Comparison of ENCODE assay signal across 9 cellular contexts in the genomic region with DNA sequence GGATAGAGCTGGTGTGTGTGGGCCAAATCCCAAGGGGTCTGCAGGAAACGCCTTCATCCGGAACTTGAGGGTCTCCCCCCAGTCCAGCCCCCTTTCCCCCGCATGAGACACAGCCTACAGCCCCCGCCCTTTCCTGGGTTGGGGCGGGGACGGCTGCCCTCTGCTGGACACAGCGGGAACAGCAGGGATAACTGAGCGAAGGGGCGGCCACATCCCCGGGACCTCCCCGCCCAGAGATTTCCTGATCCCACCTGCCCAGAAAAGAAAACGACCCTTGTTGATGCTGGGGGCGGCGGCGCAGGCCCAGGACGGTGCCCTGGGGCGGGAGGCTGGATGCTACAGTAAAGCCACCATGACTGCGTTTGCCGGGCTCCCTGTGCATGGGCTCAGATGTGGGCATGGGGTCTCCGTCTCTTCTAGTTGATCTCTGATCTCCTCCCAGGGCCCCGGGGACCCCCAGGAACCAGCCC. TPM values are rescaled to one million over a fixed set of nuclear protein-coding genes. Genes with fewer than 3 reads are reported as not detected.
A peak's percentile ranks its signal among the peaks of the same experiment; 100 is the strongest.
DNase-seq lines count a peak whose midpoint lies in the region; ATAC-seq and TF ChIP-seq lines count a peak whose summit lies in the region.
"Had no signal": no experiment of that assay in that cellular context is flagged by ENCODE, and none has a peak within 500 bp of the region (broad histone marks: within the 10 kb centered on the region; RNA-seq: fewer than 3 reads in every experiment).

No MANE protein-coding gene starts in this region.

- H3K36me3 ChIP-seq in PC-3 (ENCODE audit: low read depth, low read length) (no peaks in the 10 kb centered on the region), cardiac muscle cell (no peaks in the 10 kb centered on the region)

- H3K27ac ChIP-seq in PC-3 (ENCODE audit: low read length), result no peak overlapping the region
- no peak overlapping the region for H3K27ac ChIP-seq in cardiac muscle cell
- H3K27ac ChIP-seq: SK-N-MC had no signal

- intact Hi-C loops in PC-3 (cut with micrococcal nuclease), result no loop called here

- peak; percentile 97 for TF ChIP-seq CTCF in GM10266 (IDR thresholded peaks at IDR 0.05; ENCODE audit: control insufficient read depth, insufficient read depth, low read depth, missing control alignments)
- peak; percentile 89 for TF ChIP-seq CTCF in PC-3 (conservative IDR thresholded peaks at IDR 0.05; ENCODE audit: low read depth, low read length)
- peak; percentile 87 for TF ChIP-seq CTCF in cardiac muscle cell (IDR thresholded peaks at IDR 0.05; ENCODE audit: low read depth, low read length)

- H3K9ac ChIP-seq in PC-3 (ENCODE audit: low read length), result no peak overlapping the region

- POLR2A ChIA-PET in PC-3 (lab: Charles Lee; ENCODE audit: unreplicated experiment), result no interaction called here

- no peaks in the 10 kb centered on the region for H4K20me1 ChIP-seq in PC-3 (ENCODE audit: low read length)

- H3K27me3 ChIP-seq in PC-3 (ENCODE audit: low read length) (no peaks in the 10 kb centered on the region), cardiac muscle cell (peaks cover 100% of the 10 kb centered on the region)

- H3F3A ChIP-seq in PC-3 (ENCODE audit: low read length, unreplicated experiment), result no peaks in the 10 kb centered on the region

- CTCF ChIA-PET in PC-3 (lab: Charles Lee), result interaction anchor here (0.6 to 1.0 kb wide), 3 partner anchors 13 to 95 kb away, joined by 3 to 6 read pairs (median 4); no protein-coding TSS in a partner anchor

- 0 out of 2 replicates have a peak, but pooled peaks cover 7% of the 10 kb centered on the region for H3K4me1 ChIP-seq in PC-3 (ENCODE audit: insufficient read depth, low read length)
- H3K4me1 ChIP-seq in cardiac muscle cell (ENCODE audit: low read depth), result no peaks in the 10 kb centered on the region

- H2AFZ ChIP-seq in PC-3 (ENCODE audit: low read length), result no peak overlapping the region

- H3K4me3 ChIP-seq in PC-3 (ENCODE audit: low read length), result no peak overlapping the region
- no peak overlapping the region for H3K4me3 ChIP-seq in cardiac muscle cell
- H3K4me3 ChIP-seq: SK-N-MC had no signal

- BruUV-seq in PC-3 (replicated peaks; lab: Mats Ljungman, UMichigan), result no TSS peak

- DNase-seq in GM10266 (ENCODE audit: extremely low spot score), result peak; percentile 93
- DNase-seq in PC-3, result peak; percentile 41
- DNase-seq in activated T-helper 9 cell treated with anti-CD3 and anti-CD28 coated beads, Interleukin-2, amount 50 U/mL, for 16 hours (ENCODE audit: low read depth), result peak; percentile 34
- DNase-seq in cardiac muscle cell (ENCODE audit: low read depth in 1 of 2, low spot score in 1 of 2), result peak; percentile 31 to 44
- DNase-seq in stimulated activated CD4-positive, alpha-beta T cell treated with anti-CD3 and anti-CD28 coated beads, Interleukin-1b, Interleukin-23, amount 100 ng/mL, for 1 hour (ENCODE audit: low read depth in 2 of 2), result peak; percentile 7 to 45
- no peak for DNase-seq in EL

- no peak for ATAC-seq in PC-3
- no peak for ATAC-seq in GM18873 (IDR thresholded peaks at IDR 0.05; ENCODE audit: low FRiP score, unreplicated experiment)
- no peak for ATAC-seq in GM19328 (IDR thresholded peaks at IDR 0.05; ENCODE audit: unreplicated experiment)

- H3K9me2 ChIP-seq in PC-3 (replicated peaks; ENCODE audit: low read length), result no peaks in the 10 kb centered on the region

- H3K9me3 ChIP-seq in PC-3 (ENCODE audit: low read length) (0 out of 2 replicates have a peak, but pooled peaks cover 4% of the 10 kb centered on the region), cardiac muscle cell (ENCODE audit: low read depth) (no peaks in the 10 kb centered on the region)

- H3K4me2 ChIP-seq in PC-3 (ENCODE audit: low read length), result no peak overlapping the region

- no peaks in the 10 kb centered on the region for H3K79me2 ChIP-seq in PC-3 (ENCODE audit: low read length)

RNA-seq across cellular contexts. Expression of a gene that starts 14.2 kb away (rescaled TPM):
- total RNA-seq in PC-3 (2014; rRNA removed) (1.4 and 2.0 TPM in 2 replicates), cardiac muscle cell (not detected in 2 replicates)
- polyA plus RNA-seq in cardiac muscle cell, result not detected in 2 replicates

RNA-seq across cellular contexts. Expression of a gene that starts 44.6 kb away (rescaled TPM):
- total RNA-seq in PC-3 (2014; rRNA removed) (3.9 and 4.2 TPM in 2 replicates), cardiac muscle cell (1.2 and 8.6 TPM in 2 replicates)
- 3.0 and 9.2 TPM in 2 replicates for polyA plus RNA-seq in cardiac muscle cell
